8 cellular contexts compared by ENCODE assay signal in genomic region chr17:63843387-63844292, GRCh38. TPM values are rescaled to one million over a fixed set of nuclear protein-coding genes. Genes with fewer than 3 reads are reported as not detected.
A peak's percentile ranks its signal among the peaks of the same experiment; 100 is the strongest.
DNase-seq lines count a peak whose midpoint lies in the region; ATAC-seq lines count a peak whose summit lies in the region.

No MANE protein-coding gene starts in this region.

- H3K14ac ChIP-seq in trophoblast cell (ENCODE audit: low read length): peak overlapping the region; percentile 37

- no peak overlapping the region for H2AK5ac ChIP-seq in trophoblast cell (ENCODE audit: low read length)

- peaks cover 11% of the 10 kb centered on the region for H3K79me1 ChIP-seq in trophoblast cell (ENCODE audit: low read length)

- H3K27ac Mint-ChIP-seq in activated T-helper 17 cell treated with anti-CD3 and anti-CD28 coated beads, Interleukin-2, amount 50 U/mL, for 72 hours: peak overlapping the region; percentile 86

- H3K9me3 Mint-ChIP-seq in activated T-helper 17 cell treated with anti-CD3 and anti-CD28 coated beads, Interleukin-2, amount 50 U/mL, for 72 hours: peaks cover 5% of the 10 kb centered on the region

- peak overlapping the region; percentile 84 for H4K12ac ChIP-seq in trophoblast cell (ENCODE audit: low read depth, low read length)

- H2BK5ac ChIP-seq in trophoblast cell (ENCODE audit: low read depth, low read length, poor library complexity): no peak overlapping the region

- H3K9ac ChIP-seq in trophoblast cell (ENCODE audit: low read length): no peak overlapping the region

- peaks cover 10% of the 10 kb centered on the region for H3K9me3 ChIP-seq in trophoblast cell (ENCODE audit: insufficient read depth, low read depth, low read length)

- peak overlapping the region; percentile 67 for H4K91ac ChIP-seq in trophoblast cell (ENCODE audit: low read depth, low read length)

- H3K4ac ChIP-seq in trophoblast cell (ENCODE audit: low read depth, low read length): peak overlapping the region; percentile 61

- H2AFZ ChIP-seq in trophoblast cell (ENCODE audit: insufficient read depth, low read length, poor library complexity): peak overlapping the region; percentile 80

- peaks cover 20% of the 10 kb centered on the region for H3K36me3 Mint-ChIP-seq in activated T-helper 17 cell treated with anti-CD3 and anti-CD28 coated beads, Interleukin-2, amount 50 U/mL, for 72 hours (ENCODE audit: low read depth)

- H3K4me1 Mint-ChIP-seq in activated T-helper 17 cell treated with anti-CD3 and anti-CD28 coated beads, Interleukin-2, amount 50 U/mL, for 72 hours: peaks cover 17% of the 10 kb centered on the region

- H3K4me3 ChIP-seq in trophoblast cell (ENCODE audit: low read depth, low read length): peak overlapping the region; percentile 69

- no peaks in the 10 kb centered on the region for H3K36me3 ChIP-seq in trophoblast cell (ENCODE audit: control insufficient read depth in 1 of 2, insufficient read depth in 2 of 2, low read length in 2 of 2)

- H3K4me1 ChIP-seq in trophoblast cell (ENCODE audit: control insufficient read depth in 1 of 2, insufficient read depth in 2 of 2, low read length in 2 of 2): peaks cover 16 to 23% of the 10 kb centered on the region in 2 experiments

- H3K79me2 ChIP-seq in trophoblast cell (ENCODE audit: control insufficient read depth, insufficient read depth, low read length, poor library complexity): peaks cover 19% of the 10 kb centered on the region

- no CpG with 5 or more reads among the region's 26 CpGs for WGBS in trophoblast cell (ENCODE audit: extremely low coverage, insufficient coverage, insufficient read length)

- DNase-seq in GM04504 (ENCODE audit: low read depth) (peak; percentile 67), KBM-7 (peak; percentile 73), glomerular visceral epithelial cell (ENCODE audit: extremely low spot score) (peak; percentile 80), trophoblast cell (peak; percentile 69 to 84), T-helper 9 cell (no peak)

- H3K27me3 Mint-ChIP-seq in activated T-helper 17 cell treated with anti-CD3 and anti-CD28 coated beads, Interleukin-2, amount 50 U/mL, for 72 hours: no peaks in the 10 kb centered on the region

- H2BK12ac ChIP-seq in trophoblast cell (ENCODE audit: low read length): no peak overlapping the region

- in situ Hi-C loops in KBM-7 (cut with MboI; ENCODE audit: low pct_unique_long_range_greater_than_20kb, low sequenced_read_pairs): no loop called here

- H3K4me2 ChIP-seq in trophoblast cell (ENCODE audit: low read length): peak overlapping the region; percentile 77

- peak; percentile 12 for ATAC-seq in activated T-helper 17 cell treated with anti-CD3 and anti-CD28 coated beads, Interleukin-2, amount 50 U/mL, for 72 hours (replicated peaks)
- ATAC-seq in GM18867 (IDR thresholded peaks at IDR 0.05; ENCODE audit: unreplicated experiment) (no peak), HG02678 (IDR thresholded peaks at IDR 0.05; ENCODE audit: unreplicated experiment) (no peak)

- H3K27ac ChIP-seq in trophoblast cell (ENCODE audit: low read depth, low read length): no peak overlapping the region

- no peak overlapping the region for H3K23ac ChIP-seq in trophoblast cell (ENCODE audit: low read length)

- H3K18ac ChIP-seq in trophoblast cell (ENCODE audit: low read length): no peak overlapping the region

- H4K8ac ChIP-seq in trophoblast cell (ENCODE audit: low read depth, low read length): peak overlapping the region; percentile 96

- no peaks in the 10 kb centered on the region for H3K27me3 ChIP-seq in trophoblast cell (ENCODE audit: insufficient read depth, low read length)

- peak overlapping the region; percentile 65 for H2BK120ac ChIP-seq in trophoblast cell (ENCODE audit: insufficient read depth, low read length, poor library complexity)

- peak overlapping the region; percentile 93 for H3K4me3 Mint-ChIP-seq in activated T-helper 17 cell treated with anti-CD3 and anti-CD28 coated beads, Interleukin-2, amount 50 U/mL, for 72 hours

RNA-seq across cellular contexts. Expression of gene SMARCD2, which starts 1.2 kb away (rescaled TPM):
- total RNA-seq in activated T-helper 17 cell treated with anti-CD3 and anti-CD28 coated beads, Interleukin-2, amount 50 U/mL, for 72 hours: 100 to 1,000 TPM in 1 of 2 donors, 10 to 100 TPM in 1; 82.7 to 112 TPM
- polyA plus RNA-seq in trophoblast cell (2013): 41.9 and 43.4 TPM in 2 replicates

RNA-seq across cellular contexts. Expression of gene FTSJ3, which starts 16.2 kb away (rescaled TPM):
- 10 to 100 TPM; 36.3 to 74.1 TPM for total RNA-seq in activated T-helper 17 cell treated with anti-CD3 and anti-CD28 coated beads, Interleukin-2, amount 50 U/mL, for 72 hours
- polyA plus RNA-seq in trophoblast cell (2013): 31.9 and 33.0 TPM in 2 replicates

RNA-seq across cellular contexts. Expression of gene PSMC5, which starts 16.4 kb away (rescaled TPM):
- 100 to 1,000 TPM; 102 to 172 TPM for total RNA-seq in activated T-helper 17 cell treated with anti-CD3 and anti-CD28 coated beads, Interleukin-2, amount 50 U/mL, for 72 hours
- polyA plus RNA-seq in trophoblast cell (2013): 115 and 118 TPM in 2 replicates

RNA-seq across cellular contexts. Expression of gene CSH2, which starts 29.8 kb away (rescaled TPM):
- total RNA-seq in activated T-helper 17 cell treated with anti-CD3 and anti-CD28 coated beads, Interleukin-2, amount 50 U/mL, for 72 hours: 1 to 10 TPM; 2.3 to 3.5 TPM
- polyA plus RNA-seq in trophoblast cell (2013): not detected in 2 replicates

RNA-seq across cellular contexts. Expression of gene GH2, which starts 38.1 kb away (rescaled TPM):
- total RNA-seq in activated T-helper 17 cell treated with anti-CD3 and anti-CD28 coated beads, Interleukin-2, amount 50 U/mL, for 72 hours: not detected
- polyA plus RNA-seq in trophoblast cell (2013): 0.18 TPM in 2 replicates
